ENCODE assay signal across 8 cellular contexts in the genomic region with DNA sequence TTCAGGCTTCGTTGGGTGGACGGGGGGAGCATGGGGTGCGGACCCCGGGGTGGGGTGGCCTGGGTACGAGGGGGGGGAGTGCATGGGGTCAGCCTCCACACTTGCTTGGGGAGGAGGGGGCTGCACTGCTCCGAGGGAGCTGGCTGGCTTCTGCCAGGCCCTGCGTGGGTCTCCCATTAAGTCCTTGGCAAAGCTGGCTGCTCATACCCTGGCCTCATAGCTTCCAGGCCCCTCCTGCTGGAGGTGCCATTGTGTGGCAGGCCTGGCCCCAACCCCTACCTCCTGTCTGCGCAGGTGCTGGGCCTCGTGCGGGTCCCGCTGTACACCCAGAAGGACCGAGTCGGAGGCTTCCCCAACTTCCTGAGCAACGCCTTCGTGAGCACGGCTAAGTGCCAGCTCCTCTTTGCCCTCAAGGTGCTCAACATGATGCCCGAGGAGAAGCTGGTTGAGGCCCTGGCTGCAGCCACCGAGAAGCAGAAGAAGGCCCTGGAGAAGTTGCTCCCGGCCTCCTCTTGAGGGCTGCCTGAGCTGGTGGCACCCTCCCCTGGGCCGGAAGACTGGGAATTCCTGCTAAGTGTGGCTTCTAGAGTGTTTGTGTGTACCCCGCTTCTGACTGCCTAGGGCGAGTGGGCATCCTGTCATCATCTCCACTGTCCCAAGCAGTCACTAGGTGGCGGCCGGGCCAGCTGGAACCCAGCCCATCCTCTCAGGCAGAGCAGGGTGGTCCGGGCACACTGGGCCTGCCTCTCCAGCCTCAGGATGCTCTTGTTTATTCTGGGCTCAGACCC. TPM values are rescaled to one million over a fixed set of nuclear protein-coding genes. Genes with fewer than 3 reads are reported as not detected.
A peak's percentile ranks its signal among the peaks of the same experiment; 100 is the strongest.
DNase-seq lines count a peak whose midpoint lies in the region; ATAC-seq and TF ChIP-seq lines count a peak whose summit lies in the region.

No MANE protein-coding gene starts in this region.

- peak overlapping the region; percentile 82 for H3K9ac ChIP-seq in neural progenitor cell

- H3K27me3 ChIP-seq in CD4-positive, alpha-beta T cell (ENCODE audit: control insufficient read depth, insufficient read depth, low read length) = no peaks in the 10 kb centered on the region
- H3K27me3 ChIP-seq in esophagus (ENCODE audit: control insufficient read depth in 1 of 2, insufficient read depth in 2 of 2, low read length in 2 of 2) (no peaks in the 10 kb centered on the region), neural progenitor cell (no peaks in the 10 kb centered on the region)

- peak overlapping the region; percentile 25 for H3K27ac ChIP-seq in CD4-positive, alpha-beta T cell (ENCODE audit: low read depth, low read length)
- H3K27ac ChIP-seq in RWPE1 (peak overlapping the region; percentile 82), esophagus (ENCODE audit: low read depth in 2 of 2, low read length in 1 of 2) (peak overlapping the region; percentile 21 to 30), neural progenitor cell (no peak overlapping the region)

- H3K4me3 ChIP-seq in esophagus (ENCODE audit: low read depth in 1 of 2, low read length in 2 of 2) (peak overlapping the region in 1 of 2 donors; percentile 73), neural progenitor cell (peak overlapping the region; percentile 94)

- H3K9me3 Mint-ChIP-seq in CD4-positive, alpha-beta T cell = no peaks in the 10 kb centered on the region
- no peaks in the 10 kb centered on the region for H3K9me3 Mint-ChIP-seq in neural progenitor cell

- peak overlapping the region; percentile 85 for H3K4me3 Mint-ChIP-seq in CD4-positive, alpha-beta T cell
- H3K4me3 Mint-ChIP-seq in neural progenitor cell = peak overlapping the region; percentile 89

- H3K27me3 Mint-ChIP-seq in CD4-positive, alpha-beta T cell = no peaks in the 10 kb centered on the region
- H3K27me3 Mint-ChIP-seq in neural progenitor cell (ENCODE audit: insufficient read depth, low read depth) = peaks cover 5% of the 10 kb centered on the region

- H3K36me3 ChIP-seq in esophagus (ENCODE audit: control insufficient read depth in 2 of 2, insufficient read depth in 2 of 2, low read length in 1 of 2) = peaks cover 0 to 47% of the 10 kb centered on the region in 2 donors
- H3K36me3 ChIP-seq in neural progenitor cell = no peaks in the 10 kb centered on the region

- H4K20me1 ChIP-seq in neural progenitor cell (ENCODE audit: low read depth) = peaks cover 17% of the 10 kb centered on the region

- no peak for TF ChIP-seq CTCF in CD4-positive, alpha-beta T cell (IDR thresholded peaks at IDR 0.05)
- TF ChIP-seq CTCF in RWPE1 (conservative IDR thresholded peaks at IDR 0.05; ENCODE audit: low read depth) (no peak), neural progenitor cell (IDR thresholded peaks at IDR 0.05) (no peak)

- peaks cover 32% of the 10 kb centered on the region for H3K36me3 Mint-ChIP-seq in CD4-positive, alpha-beta T cell (ENCODE audit: low read depth)
- peaks cover 6% of the 10 kb centered on the region for H3K36me3 Mint-ChIP-seq in neural progenitor cell

- intact Hi-C loops in CD4-positive, alpha-beta T cell (cut with DNase I, micrococcal nuclease) = loop anchor here in 1 of 2 experiments (5.0 to 10.0 kb wide), 5 partner anchors 43 to 400 kb away; partner anchors contain the start of genes DNAJA3, EEF2KMT, HMOX2 and NAGPA

- DNase-seq in CD4-positive, alpha-beta T cell = no peak
- DNase-seq in RWPE1 (ENCODE audit: low spot score) (no peak), neural progenitor cell (ENCODE audit: low spot score) (no peak), NCI-H2107 treated with DMSO at 0.1 percent for 48 hours (lab: John Stamatoyannopoulos, UW; ENCODE audit: unreplicated experiment) (no peak), UCSD-AML1 (lab: John Stamatoyannopoulos, UW; ENCODE audit: unreplicated experiment) (no peak), DMS79 treated with DMSO at 0.1 percent for 48 hours (lab: John Stamatoyannopoulos, UW) (no peak)

- peaks cover 13% of the 10 kb centered on the region for H3K79me2 ChIP-seq in neural progenitor cell (ENCODE audit: low read depth)

- CTCF ChIA-PET in CD4-positive, alpha-beta T cell (lab: Charles Lee) = interaction anchor here (0.6 to 1.2 kb wide), 2 partner anchors 40 to 207 kb away, joined by 3 to 7 read pairs; partner anchors contain the start of genes ANKS3 and DNAAF8
- CTCF ChIA-PET in RWPE1 (lab: Yijun Ruan, JAX) = interaction anchor here (1.2 to 2.2 kb wide), 2 partner anchors 19 to 261 kb away, joined by 5 to 7 read pairs; no protein-coding TSS in a partner anchor

- peak overlapping the region; percentile 91 for H3K4me2 ChIP-seq in neural progenitor cell

- no peak for ATAC-seq in CD4-positive, alpha-beta T cell (ENCODE audit: poor library complexity)
- no peak for ATAC-seq in HG03280 (IDR thresholded peaks at IDR 0.05; ENCODE audit: unreplicated experiment)

- H3F3A ChIP-seq in neural progenitor cell (ENCODE audit: low read depth) = peaks cover 19% of the 10 kb centered on the region

- POLR2A ChIA-PET in CD4-positive, alpha-beta T cell (lab: Charles Lee) = interaction anchor here (0.8 to 2.4 kb wide), 10 partner anchors 13 to 79 kb away, joined by 3 to 34 read pairs (median 6); partner anchors contain the start of genes ANKS3, DNAAF8, UBALD1 and ZNF500
- POLR2A ChIA-PET in RWPE1 (lab: Yijun Ruan, JAX; ENCODE audit: low non-redundant PET) = no interaction called here

- peak overlapping the region; percentile 69 for H3K27ac Mint-ChIP-seq in CD4-positive, alpha-beta T cell
- H3K27ac Mint-ChIP-seq in neural progenitor cell = no peak overlapping the region

- peaks cover 4 to 11% of the 10 kb centered on the region in 2 donors for H3K4me1 ChIP-seq in esophagus (ENCODE audit: control insufficient read depth in 2 of 2, insufficient read depth in 2 of 2, low read length in 1 of 2)
- no peaks in the 10 kb centered on the region for H3K4me1 ChIP-seq in neural progenitor cell

- peaks cover 7% of the 10 kb centered on the region for H3K4me1 Mint-ChIP-seq in CD4-positive, alpha-beta T cell (ENCODE audit: low read depth)
- H3K4me1 Mint-ChIP-seq in neural progenitor cell = no peaks in the 10 kb centered on the region

- H3K9me3 ChIP-seq in CD4-positive, alpha-beta T cell (ENCODE audit: control insufficient read depth, low read length) = no peaks in the 10 kb centered on the region
- H3K9me3 ChIP-seq in esophagus (ENCODE audit: control insufficient read depth in 2 of 2, insufficient read depth in 1 of 2, low read depth in 1 of 2, low read length in 1 of 2) (no peaks in the 10 kb centered on the region), neural progenitor cell (ENCODE audit: low read depth) (no peaks in the 10 kb centered on the region)

- WGBS in esophagus, 2 donors = 44 to 64% methylated on average over 19 to 25 of the region's 25 CpGs

- H2AFZ ChIP-seq in neural progenitor cell (replicated peaks) = no peak overlapping the region

RNA-seq across cellular contexts. Expression of gene NUDT16L1, which starts 1.5 kb away (rescaled TPM):
- total RNA-seq in CD4-positive, alpha-beta T cell = 10 to 100 TPM; 75.2 to 78.9 TPM
- polyA plus RNA-seq in esophagus = 10 to 100 TPM; 18.5 to 29.3 TPM
- total RNA-seq in neural progenitor cell (ENCODE audit: low replicate concordance) = 10.9 and 39.3 TPM in 2 replicates

RNA-seq across cellular contexts. Expression of gene ANKS3, which starts 39.2 kb away (rescaled TPM):
- 10 to 100 TPM; 13.5 TPM for total RNA-seq in CD4-positive, alpha-beta T cell
- polyA plus RNA-seq in esophagus = 10 to 100 TPM in 1 of 2 donors, 1 to 10 TPM in 1; 9.3 to 26.8 TPM
- total RNA-seq in neural progenitor cell (ENCODE audit: low replicate concordance) = 20.6 and 32.7 TPM in 2 replicates

RNA-seq across cellular contexts. Expression of gene DNAAF8, which starts 39.5 kb away (rescaled TPM):
- under 1 TPM in 1 of 2 experiments, not detected in 1; 0.25 TPM for total RNA-seq in CD4-positive, alpha-beta T cell
- polyA plus RNA-seq in esophagus = under 1 TPM; 0.39 to 0.81 TPM
- total RNA-seq in neural progenitor cell (ENCODE audit: low replicate concordance) = not detected in 2 replicates
